In the genomic region with DNA sequence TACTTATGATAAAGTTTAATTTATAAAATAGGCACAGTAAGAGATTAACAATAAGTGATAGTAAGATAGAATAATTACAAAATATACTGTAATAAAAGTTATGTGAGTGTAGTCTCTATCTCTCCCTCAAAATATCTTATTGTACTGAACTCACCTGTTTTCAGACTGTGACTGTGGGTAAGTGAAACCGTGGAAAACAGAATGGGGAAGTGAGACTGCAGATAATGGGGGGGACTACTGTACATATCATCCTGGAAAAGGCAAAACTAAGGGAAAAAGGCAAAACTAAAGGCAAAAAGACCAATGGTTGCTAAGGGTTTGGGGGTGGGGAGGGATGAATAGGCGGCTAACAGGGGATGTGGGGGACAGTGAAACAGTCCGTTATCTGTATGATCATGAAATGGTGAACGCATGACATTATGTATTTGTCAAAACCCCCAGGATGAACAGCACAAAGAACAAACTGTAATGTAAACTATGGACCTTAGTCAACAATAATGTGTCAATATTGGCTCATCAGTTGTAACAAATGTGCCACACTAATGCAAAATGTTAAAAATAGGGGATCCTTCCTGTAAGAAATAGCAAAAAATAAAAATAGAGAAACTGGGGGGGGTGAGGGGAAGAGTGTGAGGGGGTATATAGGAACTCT, we compare ENCODE assay signal across 26 cellular contexts.
"Had no signal": no experiment of that assay in that cellular context is flagged by ENCODE, and none has a peak within 500 bp of the region (broad histone marks: within the 10 kb centered on the region; RNA-seq: fewer than 3 reads in every experiment).

No MANE protein-coding gene starts in this region.

- H3K4me1 ChIP-seq: esophagus muscularis mucosa, foreskin keratinocyte, left lung, prostate gland, right atrium auricular region, stomach, thyroid gland, vagina had no signal

- FAIRE-seq: endothelial cell of umbilical vein had no signal

- DNase-seq: dermis blood vessel endothelial cell; effector memory CD4-positive, alpha-beta T cell; foreskin keratinocyte; glutamatergic neuron; heart right ventricle; hippocampal formation; left cardiac atrium; left lung; mesendoderm; midbrain; naive thymus-derived CD4-positive, alpha-beta T cell; nephron progenitor cell; nucleus accumbens; sigmoid colon; stimulated activated CD4-positive, alpha-beta T cell treated with anti-CD3 and anti-CD28 coated beads, Interleukin-2, amount 100 ng/mL, for 24 hours; stimulated activated CD4-positive, alpha-beta T cell treated with anti-CD3 and anti-CD28 coated beads, Interleukin-4, amount 100 ng/mL, for 24 hours; stimulated activated naive CD4-positive, alpha-beta T cell treated with Interleukin-2 at 50 U/mL for 16 hours; stomach; thyroid gland; trophoblast cell had no signal

- H3K27me3 ChIP-seq: esophagus muscularis mucosa, foreskin keratinocyte, heart right ventricle, left lung, right atrium auricular region, sigmoid colon, stomach, thyroid gland, vagina had no signal

- H3K9me3 ChIP-seq: esophagus muscularis mucosa, heart right ventricle, left lung, prostate gland, right atrium auricular region, sigmoid colon, stomach, thyroid gland, vagina had no signal

- H3K9me3 Mint-ChIP-seq: naive thymus-derived CD4-positive, alpha-beta T cell; nephron progenitor cell; stimulated activated effector memory CD8-positive, alpha-beta T cell treated with anti-CD3 and anti-CD28 coated beads, Interleukin-12 subunit alpha, Interleukin-12 subunit beta, amount 100 ng/mL, for 72 hours had no signal

- H3K4me1 Mint-ChIP-seq: nephron progenitor cell; stimulated activated effector memory CD8-positive, alpha-beta T cell treated with anti-CD3 and anti-CD28 coated beads, Interleukin-12 subunit alpha, Interleukin-12 subunit beta, amount 100 ng/mL, for 72 hours had no signal

- H3K36me3 ChIP-seq: esophagus muscularis mucosa, heart right ventricle, left lung, prostate gland, right atrium auricular region, sigmoid colon, stomach, thyroid gland, vagina had no signal

- H3K36me3 Mint-ChIP-seq: stimulated activated effector memory CD8-positive, alpha-beta T cell treated with anti-CD3 and anti-CD28 coated beads, Interleukin-12 subunit alpha, Interleukin-12 subunit beta, amount 100 ng/mL, for 72 hours had no signal

- H3K4me3 Mint-ChIP-seq: naive thymus-derived CD4-positive, alpha-beta T cell; nephron progenitor cell; stimulated activated effector memory CD8-positive, alpha-beta T cell treated with anti-CD3 and anti-CD28 coated beads, Interleukin-12 subunit alpha, Interleukin-12 subunit beta, amount 100 ng/mL, for 72 hours had no signal

- H3K4me3 ChIP-seq: esophagus muscularis mucosa, heart right ventricle, left lung, prostate gland, right atrium auricular region, sigmoid colon, stomach, thyroid gland, vagina had no signal

- ATAC-seq: foreskin keratinocyte; heart right ventricle; left cardiac atrium; left lung; naive thymus-derived CD4-positive, alpha-beta T cell; stimulated activated effector memory CD8-positive, alpha-beta T cell treated with anti-CD3 and anti-CD28 coated beads, Interleukin-12 subunit alpha, Interleukin-12 subunit beta, amount 100 ng/mL, for 72 hours had no signal

- H3K27ac ChIP-seq: esophagus muscularis mucosa, foreskin keratinocyte, heart right ventricle, left lung, prostate gland, right atrium auricular region, sigmoid colon, stomach, thyroid gland, vagina had no signal

- H3K27ac Mint-ChIP-seq: nephron progenitor cell; stimulated activated effector memory CD8-positive, alpha-beta T cell treated with anti-CD3 and anti-CD28 coated beads, Interleukin-12 subunit alpha, Interleukin-12 subunit beta, amount 100 ng/mL, for 72 hours had no signal
